8 cellular contexts compared by ENCODE assay signal in the genomic region with DNA sequence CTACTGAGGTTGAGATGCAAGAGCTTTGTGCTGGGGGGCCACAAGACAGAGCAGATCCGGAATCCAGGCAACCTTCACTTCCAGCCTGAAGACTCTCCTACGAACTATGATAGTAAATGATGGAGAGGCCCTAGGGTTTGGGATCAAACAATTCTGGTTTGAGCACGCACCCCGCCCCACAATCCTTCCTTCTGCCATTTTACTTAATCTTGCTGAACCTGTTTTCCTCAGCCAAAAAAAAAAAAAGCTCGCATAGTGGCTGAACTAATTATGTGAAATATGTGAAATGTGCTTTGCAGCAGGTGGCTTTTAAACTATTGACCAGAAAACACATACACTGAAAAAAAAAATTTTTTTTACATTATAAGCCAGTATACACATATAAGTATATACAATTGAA. TPM values are rescaled to one million over a fixed set of nuclear protein-coding genes. Genes with fewer than 3 reads are reported as not detected.
A peak's percentile ranks its signal among the peaks of the same experiment; 100 is the strongest.
DNase-seq lines count a peak whose midpoint lies in the region; ATAC-seq and TF ChIP-seq lines count a peak whose summit lies in the region.

No MANE protein-coding gene starts in this region.

- H3K4me3 Mint-ChIP-seq in nephron progenitor cell, result no peak overlapping the region

- no peaks in the 10 kb centered on the region for H3K27me3 Mint-ChIP-seq in nephron progenitor cell (ENCODE audit: low read depth, poor library complexity)

- H3K9me3 Mint-ChIP-seq in nephron progenitor cell, result no peaks in the 10 kb centered on the region

- peak overlapping the region; percentile 59 for H3K27ac Mint-ChIP-seq in nephron progenitor cell

- H3F3A ChIP-seq in Loucy (ENCODE audit: low read depth), result no peaks in the 10 kb centered on the region

- peak overlapping the region; percentile 35 to 98 (median 73) for H3K4me2 ChIP-seq in BLaER1 treated with 17β-estradiol and CSF1 and Interleukin-3, amounts not matched to agents 10 nM and 100 nM
- H3K4me2 ChIP-seq in Loucy (ENCODE audit: low read depth, low read length, poor library complexity, severe bottlenecking), result peak overlapping the region; percentile 94

- H2AFZ ChIP-seq in Loucy (ENCODE audit: low read length), result peak overlapping the region; percentile 84; the same call in 1 of the 2 replicates

- no peaks in the 10 kb centered on the region for H3K9me2 ChIP-seq in Loucy (replicated peaks; ENCODE audit: low read depth, low read length)

- no peak for ATAC-seq in HG03457 (IDR thresholded peaks at IDR 0.05; ENCODE audit: unreplicated experiment)

- peak overlapping the region; percentile 69 to 88 (median 80); a peak in 14 of 20 replicates for H3K4me3 ChIP-seq in BLaER1 treated with 17β-estradiol and CSF1 and Interleukin-3, amounts not matched to agents 10 nM and 100 nM
- H3K4me3 ChIP-seq in Loucy (ENCODE audit: low read length, poor library complexity, severe bottlenecking) (peak overlapping the region; percentile 89), dorsolateral prefrontal cortex (peak overlapping the region; percentile 58 to 99 (median 84))

- H3K27ac ChIP-seq in BLaER1 treated with 17β-estradiol and CSF1 and Interleukin-3, amounts not matched to agents 10 nM and 100 nM, result peak overlapping the region in 9 of 11 experiments; percentile 78 to 94 (median 89); a peak in 17 of 22 replicates
- H3K27ac ChIP-seq in dorsolateral prefrontal cortex, result peak overlapping the region in 51 of 59 donors; percentile 87 to 100 (median 98)

- no peaks in the 10 kb centered on the region for H3K27me3 ChIP-seq in BLaER1 treated with 17β-estradiol and CSF1 and Interleukin-3, amounts not matched to agents 10 nM and 100 nM
- H3K27me3 ChIP-seq in Loucy (ENCODE audit: insufficient read depth, low read length, poor library complexity, severe bottlenecking), result no peaks in the 10 kb centered on the region
- H3K27me3 ChIP-seq in dorsolateral prefrontal cortex, result no peaks in the 10 kb centered on the region

- H3K9me3 ChIP-seq in BLaER1 treated with 17β-estradiol and CSF1 and Interleukin-3, amounts not matched to agents 10 nM and 100 nM (replicated peaks in 1 of 11), result no peaks in the 10 kb centered on the region
- no peaks in the 10 kb centered on the region for H3K9me3 ChIP-seq in Loucy (ENCODE audit: insufficient read depth, low read depth, low read length)

- H4K20me1 ChIP-seq in BLaER1 treated with 17β-estradiol and CSF1 and Interleukin-3, amounts not matched to agents 10 nM and 100 nM, result peaks cover 0 to 30% (median 19%) of the 10 kb centered on the region in 11 experiments; a peak in 13 of 22 replicates
- no peaks in the 10 kb centered on the region for H4K20me1 ChIP-seq in Loucy (ENCODE audit: insufficient read depth, low read length, poor library complexity, severe bottlenecking)

- no peak for DNase-seq in dorsolateral prefrontal cortex
- DNase-seq in nephron progenitor cell, result no peak
- DNase-seq in NCI-H1417 treated with DMSO at 0.1 percent for 48 hours (lab: John Stamatoyannopoulos, UW), result no peak
- no peak for DNase-seq in NCI-H82 (lab: John Stamatoyannopoulos, UW)
- DNase-seq in NCI-H524 treated with DMSO at 0.1 percent for 48 hours (lab: John Stamatoyannopoulos, UW), result no peak

- H3K4me1 ChIP-seq in BLaER1 treated with 17β-estradiol and CSF1 and Interleukin-3, amounts not matched to agents 10 nM and 100 nM, result peaks cover 13 to 23% (median 16%) of the 10 kb centered on the region in 10 experiments; a peak in 19 of 20 replicates
- H3K4me1 ChIP-seq in Loucy (ENCODE audit: insufficient read depth, low read length, poor library complexity, severe bottlenecking), result no peaks in the 10 kb centered on the region

- H3K9ac ChIP-seq in BLaER1 treated with 17β-estradiol and CSF1 and Interleukin-3, amounts not matched to agents 10 nM and 100 nM, result peak overlapping the region in 7 of 11 experiments; percentile 5 to 93 (median 89); a peak in 11 of 22 replicates
- H3K9ac ChIP-seq in Loucy (ENCODE audit: low read depth, low read length, poor library complexity, severe bottlenecking), result peak overlapping the region; percentile 84

- TF ChIP-seq CTCF in Loucy (conservative IDR thresholded peaks at IDR 0.05; ENCODE audit: low read length), result no peak
- TF ChIP-seq CTCF in dorsolateral prefrontal cortex (IDR thresholded peaks at IDR 0.05 in 54 of 56, conservative IDR thresholded peaks at IDR 0.05 in 2 of 56; ENCODE audit: low read depth in 1 of 56, partially characterized antibody in 56 of 56), result no peak
- no peak for TF ChIP-seq CTCF in nephron progenitor cell (IDR thresholded peaks at IDR 0.05)

- peaks cover 3 to 30% (median 17%) of the 10 kb centered on the region in 11 experiments; a peak in 20 of 22 replicates for H3K36me3 ChIP-seq in BLaER1 treated with 17β-estradiol and CSF1 and Interleukin-3, amounts not matched to agents 10 nM and 100 nM
- no peaks in the 10 kb centered on the region for H3K36me3 ChIP-seq in Loucy (ENCODE audit: insufficient read depth, low read length)

- intact Hi-C loops in dorsolateral prefrontal cortex (cut with DNase I), result loop anchor here (1.0 to 5.0 kb wide), 3 partner anchors 16 to 66 kb away; partner anchors contain the start of genes FKBP4 (in 1 of the 2), FOXM1 (in 1 of the 2) and RHNO1 (in 1 of the 2)

- H3K79me2 ChIP-seq in Loucy (ENCODE audit: insufficient read depth, low read length), result peaks cover 34% of the 10 kb centered on the region

- H3K4me1 Mint-ChIP-seq in nephron progenitor cell, result peaks cover 25% of the 10 kb centered on the region

- peaks cover 17% of the 10 kb centered on the region for H3K36me3 Mint-ChIP-seq in nephron progenitor cell (ENCODE audit: low read depth)

RNA-seq across cellular contexts. Expression of gene ITFG2, which starts 0.7 kb away (rescaled TPM):
- total RNA-seq in dorsolateral prefrontal cortex, result 10 to 100 TPM; 22.7 to 59.1 (median 39.9) TPM

RNA-seq across cellular contexts. Expression of gene FKBP4, which starts 17.0 kb away (rescaled TPM):
- total RNA-seq in dorsolateral prefrontal cortex, result 100 to 1,000 TPM in 115 of 120 experiments, 10 to 100 TPM in 5; 73.3 to 450 (median 131) TPM

RNA-seq across cellular contexts. Expression of gene NRIP2, which starts 23.0 kb away (rescaled TPM):
- total RNA-seq in dorsolateral prefrontal cortex, result 10 to 100 TPM in 99 of 120 experiments, 1 to 10 TPM in 21; 4.7 to 38.0 (median 14.5) TPM

RNA-seq across cellular contexts. Expression of gene TEX52, which starts 45.0 kb away (rescaled TPM):
- not detected for total RNA-seq in dorsolateral prefrontal cortex
